Comparison of ENCODE assay signal across 8 cellular contexts in genomic region chr3:142279965-142280590, GRCh38. TPM values are rescaled to one million over a fixed set of nuclear protein-coding genes. Genes with fewer than 3 reads are reported as not detected.
DNase-seq lines count a peak whose midpoint lies in the region; ATAC-seq, FAIRE-seq and TF ChIP-seq lines count a peak whose summit lies in the region.

No MANE protein-coding gene starts in this region.

- dilution Hi-C loops in endothelial cell of umbilical vein (cut with MboI; ENCODE audit: extremely low pct_ligation_motif_present, low sequenced_read_pairs), result no loop called here

- TF ChIP-seq POLR2A in endothelial cell of umbilical vein (IDR thresholded peaks at IDR 0.05; ENCODE audit: low read depth, low read length), result no peak

- H4K20me1 ChIP-seq in endothelial cell of umbilical vein (replicated peaks; ENCODE audit: control insufficient read depth, extremely low read depth, insufficient read depth, low read length), result no peaks in the 10 kb centered on the region

- H3K27me3 ChIP-seq in CD8-positive, alpha-beta memory T cell (ENCODE audit: insufficient read depth, low read length, poor library complexity, severe bottlenecking), result no peaks in the 10 kb centered on the region
- H3K27me3 ChIP-seq in WERI-Rb-1 (ENCODE audit: insufficient read depth, low read depth, severe bottlenecking), result no peaks in the 10 kb centered on the region
- peaks cover 0 to 2% of the 10 kb centered on the region in 2 experiments for H3K27me3 ChIP-seq in endothelial cell of umbilical vein (ENCODE audit: control insufficient read depth in 2 of 2, insufficient read depth in 2 of 2, low read length in 2 of 2)
- H3K27me3 ChIP-seq in thoracic aorta (replicated peaks; ENCODE audit: insufficient read depth), result no peaks in the 10 kb centered on the region

- FAIRE-seq in GM19239 (lab: Jason Lieb, UNC), result peak; percentile 97
- peak; percentile 89 for FAIRE-seq in endothelial cell of umbilical vein (lab: Jason Lieb, UNC)

- peaks cover 9% of the 10 kb centered on the region for H3K4me1 ChIP-seq in CD8-positive, alpha-beta memory T cell (ENCODE audit: insufficient read depth, low read length)
- H3K4me1 ChIP-seq in endothelial cell of umbilical vein (ENCODE audit: control insufficient read depth, extremely low read depth, insufficient read depth, low read length), result no peaks in the 10 kb centered on the region
- H3K4me1 ChIP-seq in thoracic aorta (ENCODE audit: control insufficient read depth in 1 of 2, low read depth in 2 of 2), result peaks cover 18 to 24% of the 10 kb centered on the region in 2 donors

- peak; percentile 11 to 60 (median 54) for DNase-seq in CD8-positive, alpha-beta memory T cell
- DNase-seq in GM19239 (ENCODE audit: insufficient read length, low spot score) (peak; percentile 58), NCI-H446 treated with DMSO at 0.1 percent for 48 hours (lab: John Stamatoyannopoulos, UW) (peak; percentile 87), WERI-Rb-1 (peak; percentile 64), endothelial cell of umbilical vein (ENCODE audit: low read depth, low spot score) (peak; percentile 66), middle frontal gyrus (ENCODE audit: extremely low spot score, low spot score) (peak; percentile 58), thoracic aorta (ENCODE audit: low spot score) (no peak)

- intact Hi-C loops in endothelial cell of umbilical vein (cut with micrococcal nuclease), result loop anchor here (1.0 to 5.0 kb wide), 5 partner anchors 99 to 819 kb away; partner anchors contain the start of gene RNF7

- no peaks in the 10 kb centered on the region for H3K9me1 ChIP-seq in endothelial cell of umbilical vein (replicated peaks; ENCODE audit: control insufficient read depth, extremely low read depth, insufficient read depth, low read length)

- H2AFZ ChIP-seq in endothelial cell of umbilical vein (ENCODE audit: low read depth, low read length), result no peak overlapping the region

- H3K4me2 ChIP-seq in endothelial cell of umbilical vein (ENCODE audit: insufficient read depth, low read length), result no peak overlapping the region

- H3K4me3 ChIP-seq in CD8-positive, alpha-beta memory T cell (ENCODE audit: low read length), result no peak overlapping the region
- H3K4me3 ChIP-seq in WERI-Rb-1 (ENCODE audit: low read depth, low read length) (no peak overlapping the region), endothelial cell of umbilical vein (replicated peaks in 1 of 3; ENCODE audit: insufficient read depth in 1 of 3, low read depth in 1 of 3, low read length in 3 of 3) (no peak overlapping the region), thoracic aorta (no peak overlapping the region)

- no peaks in the 10 kb centered on the region for H3K79me2 ChIP-seq in endothelial cell of umbilical vein (ENCODE audit: control insufficient read depth, insufficient read depth, low read length)

- BruUV-seq in endothelial cell of umbilical vein (replicated peaks; lab: Mats Ljungman, UMichigan), result no TSS peak

- no peak overlapping the region for H3K27ac ChIP-seq in CD8-positive, alpha-beta memory T cell (ENCODE audit: low read depth, low read length)
- H3K27ac ChIP-seq in WERI-Rb-1, result no peak overlapping the region
- no peak overlapping the region for H3K27ac ChIP-seq in endothelial cell of umbilical vein (ENCODE audit: insufficient read depth, low read depth, low read length)
- no peak overlapping the region for H3K27ac ChIP-seq in thoracic aorta

- CTCF ChIA-PET in CD8-positive, alpha-beta memory T cell (lab: Charles Lee), result interaction anchor here (0.7 to 3.3 kb wide), 16 partner anchors 10 to 318 kb away, joined by 3 to 20 read pairs (median 4); no protein-coding TSS in a partner anchor
- CTCF ChIA-PET in endothelial cell of umbilical vein (lab: Charles Lee), result interaction anchor here (0.6 to 5.6 kb wide), 39 partner anchors 11 to 827 kb away, joined by 3 to 225 read pairs (median 4); no protein-coding TSS in a partner anchor

- peak overlapping the region in 1 of 7 donors; percentile 4 for H3K4me3 Mint-ChIP-seq in CD8-positive, alpha-beta memory T cell

- no peaks in the 10 kb centered on the region for H3K36me3 Mint-ChIP-seq in CD8-positive, alpha-beta memory T cell

- H3K4me1 Mint-ChIP-seq in CD8-positive, alpha-beta memory T cell, result peaks cover 21 to 23% (median 22%) of the 10 kb centered on the region in 3 donors

- TF ChIP-seq CTCF in WERI-Rb-1 (IDR thresholded peaks at IDR 0.05; ENCODE audit: low read depth, low read length), result peak; percentile 74
- peak; percentile 43 to 49 for TF ChIP-seq CTCF in endothelial cell of umbilical vein (IDR thresholded peaks at IDR 0.05; ENCODE audit: extremely low read depth in 1 of 2, insufficient read depth in 1 of 2, low read depth in 1 of 2, low read length in 2 of 2)
- peak; percentile 64 for TF ChIP-seq CTCF in thoracic aorta (IDR thresholded peaks at IDR 0.05)

- H3K9me3 ChIP-seq in CD8-positive, alpha-beta memory T cell (ENCODE audit: low read length), result no peaks in the 10 kb centered on the region
- H3K9me3 ChIP-seq in WERI-Rb-1 (ENCODE audit: severe bottlenecking) (peaks cover 9% of the 10 kb centered on the region), endothelial cell of umbilical vein (replicated peaks; ENCODE audit: control insufficient read depth, insufficient read depth, low read length) (no peaks in the 10 kb centered on the region), thoracic aorta (no peaks in the 10 kb centered on the region)

- ATAC-seq in HG03520 (IDR thresholded peaks at IDR 0.05; ENCODE audit: unreplicated experiment) (peak; percentile 88), thoracic aorta (ENCODE audit: insufficient number of reproducible peaks, low FRiP score, low read depth) (peak; percentile 37)

- peaks cover 0 to 1% of the 10 kb centered on the region in 2 donors for H3K27me3 Mint-ChIP-seq in CD8-positive, alpha-beta memory T cell

- POLR2A ChIA-PET in CD8-positive, alpha-beta memory T cell (lab: Charles Lee), result no interaction called here
- POLR2A ChIA-PET in endothelial cell of umbilical vein (lab: Charles Lee), result interaction anchor here (0.5 to 0.6 kb wide), 2 partner anchors 114 to 154 kb away, joined by 3 read pairs; no protein-coding TSS in a partner anchor

- H3K27ac Mint-ChIP-seq in CD8-positive, alpha-beta memory T cell, result peak overlapping the region in 3 of 8 donors; percentile 14 to 75 (median 64)

- H3K9ac ChIP-seq in endothelial cell of umbilical vein (replicated peaks; ENCODE audit: extremely low read depth, insufficient read depth, low read length), result no peak overlapping the region

- no peaks in the 10 kb centered on the region for H3K36me3 ChIP-seq in CD8-positive, alpha-beta memory T cell (ENCODE audit: insufficient read depth, low read length)
- H3K36me3 ChIP-seq in WERI-Rb-1 (no peaks in the 10 kb centered on the region), endothelial cell of umbilical vein (ENCODE audit: control insufficient read depth in 2 of 2, extremely low read depth in 1 of 2, insufficient read depth in 2 of 2, low read length in 2 of 2) (no peaks in the 10 kb centered on the region), thoracic aorta (no peaks in the 10 kb centered on the region)

- H3K9me3 Mint-ChIP-seq in CD8-positive, alpha-beta memory T cell, result no peaks in the 10 kb centered on the region

TF ChIP-seq in endothelial cell of umbilical vein, 7 proteins besides CTCF, POLR2A, EP300 and RAD21:
- TF ChIP-seq MYC (IDR thresholded peaks at IDR 0.05; ENCODE audit: low read depth, low read length) (peak; percentile 93), POLR2AphosphoS5 (IDR thresholded peaks at IDR 0.05; ENCODE audit: insufficient read depth, low read depth, low read length) (no peak)
- TF ChIP-seq, protein P1, sequence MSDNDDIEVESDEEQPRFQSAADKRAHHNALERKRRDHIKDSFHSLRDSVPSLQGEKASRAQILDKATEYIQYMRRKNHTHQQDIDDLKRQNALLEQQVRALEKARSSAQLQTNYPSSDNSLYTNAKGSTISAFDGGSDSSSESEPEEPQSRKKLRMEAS (IDR thresholded peaks at IDR 0.05; ENCODE audit: insufficient read depth, insufficient read length), result peak; percentile 99

RNA-seq across cellular contexts. Expression of gene GK5, which starts 54.7 kb away (rescaled TPM):
- total RNA-seq in CD8-positive, alpha-beta memory T cell, result 10 to 100 TPM; 16.7 to 17.1 TPM
- 6.5 TPM for polyA plus RNA-seq in CD8-positive, alpha-beta memory T cell
- total RNA-seq in endothelial cell of umbilical vein (9.7 and 10.5 TPM in 2 replicates), thoracic aorta (10 to 100 TPM; 35.6 to 43.0 TPM)
- polyA plus RNA-seq in endothelial cell of umbilical vein, result 2.2 and 2.5 TPM in 2 replicates
- 1.2 and 1.7 TPM in 2 replicates for polyA plus RNA-seq in endothelial cell of umbilical vein (2011; cell fraction: cytosol; rRNA removed)
- 12.1 and 15.0 TPM in 2 replicates for polyA plus RNA-seq in endothelial cell of umbilical vein (2011; cell fraction: nucleus; rRNA removed)
- polyA plus RNA-seq in endothelial cell of umbilical vein (2012), result 5.3 and 8.3 TPM in 2 replicates
- 4.4 and 6.5 TPM in 2 replicates for polyA minus RNA-seq in endothelial cell of umbilical vein
- 8.6 TPM for polyA minus RNA-seq in endothelial cell of umbilical vein (2011; cell fraction: cytosol; rRNA and poly(A)+ RNA removed)
- polyA minus RNA-seq in endothelial cell of umbilical vein (2011; cell fraction: nucleus; rRNA and poly(A)+ RNA removed), result 6.6 and 11.7 TPM in 2 replicates
